Comparison of ENCODE assay signal across 8 cellular contexts in genomic region chr12:69359531-69360347, GRCh38. TPM values are rescaled to one million over a fixed set of nuclear protein-coding genes. Genes with fewer than 3 reads are reported as not detected.
A peak's percentile ranks its signal among the peaks of the same experiment; 100 is the strongest.
DNase-seq lines count a peak whose midpoint lies in the region; ATAC-seq, FAIRE-seq and TF ChIP-seq lines count a peak whose summit lies in the region.

Gene YEATS4 (plus strand): TSS chr12:69359743. CDS start chr12:69359973, 230 bp downstream.

- no peak for FAIRE-seq in D721Med (lab: Jason Lieb, UNC)

- peak within 1 kb of the TSS; percentile 92 for H2AFZ ChIP-seq in OCI-LY7 (ENCODE audit: low read length)

- H3K4me1 ChIP-seq in OCI-LY7 (ENCODE audit: insufficient read depth, low read length, poor library complexity, severe bottlenecking), result peaks cover 22% of the 10 kb centered on the region
- peaks cover 10% of the 10 kb centered on the region in 2 donors for H3K4me1 ChIP-seq in mucosa of rectum (ENCODE audit: control insufficient read depth in 2 of 2, insufficient read depth in 2 of 2, low read length in 2 of 2)

- POLR2A ChIA-PET in OCI-LY7 (lab: Charles Lee), result interaction anchor here (0.7 to 1.9 kb wide), 2 partner anchors 29 to 81 kb away, joined by 4 to 18 read pairs; no protein-coding TSS in a partner anchor

- peak within 1 kb of the TSS; percentile 87 to 95 for H3K9ac ChIP-seq in mucosa of rectum (ENCODE audit: low read depth in 1 of 2, low read length in 2 of 2)

- peak; percentile 71 for DNase-seq in D721Med (ENCODE audit: insufficient read length, low spot score)
- peak; percentile 91 for DNase-seq in HuH-7.5 (ENCODE audit: low spot score)
- DNase-seq in OCI-LY7 (ENCODE audit: low spot score), result peak; percentile 95
- peak; percentile 74 for DNase-seq in activated T-cell treated with anti-CD3 and anti-CD28 coated beads for 4 hours
- peak; percentile 54 for DNase-seq in epithelial cell of proximal tubule (ENCODE audit: low read depth)
- DNase-seq in stimulated activated CD8-positive, alpha-beta memory T cell treated with anti-CD3 and anti-CD28 coated beads, Interleukin-4, amount 100 ng/mL, for 48 hours, result peak; percentile 87

- peak within 1 kb of the TSS; percentile 89 for H3K27ac ChIP-seq in OCI-LY7 (ENCODE audit: low read depth, low read length, poor library complexity, severe bottlenecking)
- H3K27ac ChIP-seq in mucosa of rectum (ENCODE audit: low read depth in 2 of 2, low read length in 2 of 2), result peak within 1 kb of the TSS; percentile 95 to 97

- peak; percentile 79 for ATAC-seq in GM21526 (IDR thresholded peaks at IDR 0.05; ENCODE audit: low FRiP score, unreplicated experiment)

- peak within 1 kb of the TSS; percentile 66 for H3K4me2 ChIP-seq in OCI-LY7 (ENCODE audit: low read length)

- BruUV-seq in OCI-LY7 (replicated peaks; lab: Mats Ljungman, UMichigan), result no TSS peak

- H3K9me2 ChIP-seq in OCI-LY7 (ENCODE audit: insufficient read depth, low read length), result no peaks in the 10 kb centered on the region

- CTCF ChIA-PET in OCI-LY7 (lab: Charles Lee; ENCODE audit: unreplicated experiment), result no interaction called here

- peaks cover 50% of the 10 kb centered on the region for H3K79me2 ChIP-seq in OCI-LY7 (ENCODE audit: insufficient read depth, low read depth, low read length)

- peak within 1 kb of the TSS; percentile 90 for H3K4me3 ChIP-seq in OCI-LY7 (ENCODE audit: low read depth, low read length, poor library complexity, severe bottlenecking)
- H3K4me3 ChIP-seq in epithelial cell of proximal tubule (ENCODE audit: low read depth, low read length), result peak within 1 kb of the TSS; percentile 77
- peak within 1 kb of the TSS; percentile 75 to 90 for H3K4me3 ChIP-seq in mucosa of rectum (ENCODE audit: low read length in 2 of 2)

- H3K27me3 ChIP-seq in mucosa of rectum (ENCODE audit: control insufficient read depth in 2 of 2, insufficient read depth in 2 of 2, low read length in 2 of 2), result no peaks in the 10 kb centered on the region

- H3K9me3 ChIP-seq in OCI-LY7 (ENCODE audit: low read length) (no peaks in the 10 kb centered on the region), mucosa of rectum (ENCODE audit: control insufficient read depth in 2 of 2, low read length in 2 of 2) (no peaks in the 10 kb centered on the region)

- H3K36me3 ChIP-seq in OCI-LY7 (ENCODE audit: insufficient read depth, low read length) (peaks cover 36% of the 10 kb centered on the region), mucosa of rectum (ENCODE audit: control insufficient read depth in 2 of 2, insufficient read depth in 2 of 2, low read length in 2 of 2) (peaks cover 0 to 5% of the 10 kb centered on the region in 2 donors)

- TF ChIP-seq CTCF in D721Med (IDR thresholded peaks at IDR 0.05; ENCODE audit: insufficient read depth, missing control alignments) (no peak), OCI-LY7 (conservative IDR thresholded peaks at IDR 0.05; ENCODE audit: low read length) (no peak), epithelial cell of proximal tubule (conservative IDR thresholded peaks at IDR 0.05; ENCODE audit: low read depth, low read length) (no peak)

- H4K20me1 ChIP-seq in OCI-LY7 (ENCODE audit: insufficient read depth, low read length), result no peaks in the 10 kb centered on the region

- intact Hi-C loops in OCI-LY7 (cut with micrococcal nuclease; ENCODE audit: unreplicated experiment), result loop anchor here (1.0 to 5.0 kb wide), 2 partner anchors 226 to 278 kb away; partner anchors contain the start of gene CCT2

RNA-seq across cellular contexts. Expression of gene YEATS4, which starts in this region (rescaled TPM):
- 119 and 122 TPM in 2 replicates for total RNA-seq in OCI-LY7 (2014; rRNA removed; shearing (Covaris generic))
- total RNA-seq in OCI-LY7 (2022) (80.4 and 86.5 TPM in 2 replicates), epithelial cell of proximal tubule (38.9 and 50.6 TPM in 2 replicates)

Comparison
In these comparisons a context has a peak if more than half of its experiments do, and no peak if none do; other contexts are left out.
1. Peak in every context shown above with its lines: DNase-seq, ATAC-seq, H3K4me3 ChIP-seq and H3K27ac ChIP-seq.